ENCODE assay signal across 1 cellular context in the genomic region with DNA sequence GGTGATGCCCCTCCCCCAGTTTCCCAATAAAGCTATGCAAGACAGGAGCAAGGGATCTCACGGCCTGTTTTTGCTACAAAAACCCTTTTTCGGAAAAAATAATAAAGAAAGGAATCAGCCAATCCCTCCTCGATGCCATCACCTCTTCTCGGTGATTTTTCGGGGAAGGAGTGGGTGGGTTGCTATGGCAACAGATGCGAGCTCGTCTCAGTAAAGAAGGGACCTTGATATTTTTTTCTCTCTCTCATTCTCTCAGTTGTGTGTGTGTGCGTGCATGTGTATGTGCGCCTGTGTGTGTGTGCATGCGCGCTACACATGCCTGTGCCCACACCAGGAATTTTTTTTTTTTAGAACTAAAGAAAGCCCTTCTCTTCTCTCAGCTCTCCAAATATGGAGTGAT.
TF ChIP-seq lines count a peak whose summit lies in the region.

No MANE protein-coding gene starts in this region.

TF ChIP-seq in GM12878, 131 proteins besides CTCF, POLR2A, EP300 and RAD21:
- TF ChIP-seq MYC (IDR thresholded peaks at IDR 0.05; ENCODE audit: insufficient read depth, insufficient read length, insufficient replicate concordance, low read length, severe bottlenecking) (no peak), SREBF2 (IDR thresholded peaks at IDR 0.05; ENCODE audit: low read length) (no peak), SRF (IDR thresholded peaks at IDR 0.05; ENCODE audit: low read depth in 2 of 2, low read length in 2 of 2) (no peak), BMI1 (IDR thresholded peaks at IDR 0.05; ENCODE audit: borderline replicate concordance) (peak; percentile 72; the same call in 1 of the 2 replicates), IRF5 (IDR thresholded peaks at IDR 0.05; ENCODE audit: borderline replicate concordance) (no peak), NBN (IDR thresholded peaks at IDR 0.05) (no peak), EGR1 (IDR thresholded peaks at IDR 0.05; ENCODE audit: borderline replicate concordance in 1 of 2, low read depth in 2 of 2, low read length in 2 of 2) (peak in 1 of 2 experiments; percentile 58; a peak in 1 of 3 replicates)
